ENCODE assay signal across 12 cellular contexts in genomic region chr4:82833696-82834313, GRCh38. TPM values are rescaled to one million over a fixed set of nuclear protein-coding genes. Genes with fewer than 3 reads are reported as not detected.
DNase-seq lines count a peak whose midpoint lies in the region; ATAC-seq, FAIRE-seq and TF ChIP-seq lines count a peak whose summit lies in the region.
"Had no signal": no experiment of that assay in that cellular context is flagged by ENCODE, and none has a peak within 500 bp of the region (broad histone marks: within the 10 kb centered on the region; RNA-seq: fewer than 3 reads in every experiment).

No MANE protein-coding gene starts in this region.

- ATAC-seq in A549 (peak; percentile 89 to 91), GM21786 (IDR thresholded peaks at IDR 0.05; ENCODE audit: unreplicated experiment) (no peak)

- TF ChIP-seq EP300 in A549 (IDR thresholded peaks at IDR 0.05) = no peak

- H3K9me3 ChIP-seq in A549 = no peaks in the 10 kb centered on the region
- H3K9me3 ChIP-seq: right lobe of liver had no signal

- H3K4me3 ChIP-seq in A549 (no peak overlapping the region), bronchial epithelial cell (ENCODE audit: low read depth, low read length) (no peak overlapping the region)
- H3K4me3 ChIP-seq: right lobe of liver had no signal

- POLR2A ChIA-PET in A549 (lab: Yijun Ruan, JAX) = no interaction called here

- peaks cover 4% of the 10 kb centered on the region for H3K36me3 ChIP-seq in bronchial epithelial cell (ENCODE audit: control insufficient read depth, insufficient read depth, low read length)

- DNase-seq in A549 (ENCODE audit: low read depth in 1 of 2, low spot score in 1 of 2) (peak in 1 of 2 experiments; percentile 33), HS-27A (ENCODE audit: low read depth) (peak; percentile 29), bronchial epithelial cell (ENCODE audit: low read depth) (peak; percentile 84), kidney tubule cell (ENCODE audit: low spot score) (peak; percentile 80), GM12892 (ENCODE audit: insufficient read length) (no peak), NAMALWA (ENCODE audit: low spot score) (no peak), 8988T (no peak)
- DNase-seq: NCI-H1694 treated with DMSO at 0.1 percent for 48 hours; right lobe of liver; stimulated activated naive CD4-positive, alpha-beta T cell had no signal

- FAIRE-seq in A549 (lab: Jason Lieb, UNC) = no peak
- no peak for FAIRE-seq in bronchial epithelial cell (lab: Jason Lieb, UNC)
- FAIRE-seq in GM12892 (lab: Jason Lieb, UNC) = no peak

- TF ChIP-seq CTCF in A549 (IDR thresholded peaks at IDR 0.05) = no peak
- no peak for TF ChIP-seq CTCF in bronchial epithelial cell (IDR thresholded peaks at IDR 0.05; ENCODE audit: insufficient read depth, low read length, severe bottlenecking)

- no peak overlapping the region for H3K4me2 ChIP-seq in A549

- no peaks in the 10 kb centered on the region for H3K27me3 ChIP-seq in bronchial epithelial cell (ENCODE audit: control insufficient read depth, insufficient read depth, low read length)
- H3K27me3 ChIP-seq: right lobe of liver had no signal

- TF ChIP-seq RAD21 in A549 (conservative IDR thresholded peaks at IDR 0.05 in 1 of 2, IDR thresholded peaks at IDR 0.05 in 1 of 2) = no peak

- H3K4me1 ChIP-seq in A549 = peaks cover 10% of the 10 kb centered on the region
- H3K4me1 ChIP-seq: right lobe of liver had no signal

- TF ChIP-seq POLR2A in A549 (IDR thresholded peaks at IDR 0.05; ENCODE audit: low read length) (no peak), GM12892 (IDR thresholded peaks at IDR 0.05; ENCODE audit: low read depth, low read length) (no peak)

- no peak overlapping the region for H3K27ac ChIP-seq in A549
- H3K27ac ChIP-seq: C4-2B, right lobe of liver had no signal

- 20% methylated on average over 1 of the region's 1 CpG for WGBS in A549 (ENCODE audit: missing lambda C conversion rate)

- CTCF ChIA-PET in A549 (lab: Yijun Ruan, JAX) = interaction anchor here (1.0 kb wide), 1 partner anchor 15 kb away, joined by 3 read pairs; no protein-coding TSS in a partner anchor

TF ChIP-seq in A549, 52 proteins besides CTCF, POLR2A, EP300 and RAD21:
- TF ChIP-seq SMC3 (IDR thresholded peaks at IDR 0.05) (no peak), EHMT2 (IDR thresholded peaks at IDR 0.05; ENCODE audit: low read depth) (no peak), JUNB (IDR thresholded peaks at IDR 0.05) (no peak), FOSL2 (IDR thresholded peaks at IDR 0.05) (no peak), FOSL2 (CRISPR knock-in tag; IDR thresholded peaks at IDR 0.05) (peak; percentile 35; the same call in 1 of the 2 replicates), SREBF2 (IDR thresholded peaks at IDR 0.05) (no peak), POLR2AphosphoS2 (conservative IDR thresholded peaks at IDR 0.05; ENCODE audit: low read length) (no peak), ZSCAN20 (CRISPR knock-in tag; IDR thresholded peaks at IDR 0.05) (no peak), NFE2L2 (conservative IDR thresholded peaks at IDR 0.05; ENCODE audit: low read length) (no peak)

RNA-seq across cellular contexts. Expression of gene SCD5, which starts 35.2 kb away (rescaled TPM):
- polyA plus RNA-seq in A549 (2011; rRNA removed) = 11.3 and 11.9 TPM in 2 replicates
- polyA plus RNA-seq in A549 (2012; cell fraction: cytosol; rRNA removed) = 4.6 and 5.8 TPM in 2 replicates
- polyA plus RNA-seq in A549 (2012; cell fraction: nucleus; rRNA removed) = 4.0 and 5.0 TPM in 2 replicates
- polyA plus RNA-seq in A549 (2017; fragmentation: RNase III; extraction: RNeasy Plus Mini Kit Qiagen cat#74134 plus additional on column Dnase treatment) = 7.5 to 10.8 TPM (median 9.8 TPM) in 3 replicates
- polyA minus RNA-seq in A549 (2011; rRNA and poly(A)+ RNA removed) = 8.2 and 8.8 TPM in 2 replicates
- total RNA-seq in bronchial epithelial cell = 1.3 and 4.2 TPM in 2 replicates
- 0.64 TPM for polyA plus RNA-seq in GM12892 (2012; ENCODE audit: missing spikeins)

RNA-seq across cellular contexts. Expression of gene SEC31A, which starts 57.1 kb away (rescaled TPM):
- 117 and 127 TPM in 2 replicates for polyA plus RNA-seq in A549 (2011; rRNA removed)
- polyA plus RNA-seq in A549 (2012; cell fraction: cytosol; rRNA removed) = 50.2 and 64.3 TPM in 2 replicates
- polyA plus RNA-seq in A549 (2012; cell fraction: nucleus; rRNA removed) = 59.8 and 62.1 TPM in 2 replicates
- 67.8 to 71.6 TPM (median 68.8 TPM) in 3 replicates for polyA plus RNA-seq in A549 (2017; fragmentation: RNase III; extraction: RNeasy Plus Mini Kit Qiagen cat#74134 plus additional on column Dnase treatment)
- polyA minus RNA-seq in A549 (2011; rRNA and poly(A)+ RNA removed) = 116 and 130 TPM in 2 replicates
- 96.0 and 128 TPM in 2 replicates for total RNA-seq in bronchial epithelial cell
- 89.7 TPM for polyA plus RNA-seq in GM12892 (2012; ENCODE audit: missing spikeins)

Comparison
In these comparisons a context has a peak if more than half of its experiments do, and no peak if none do; other contexts are left out.
1. DNase-seq: peak in HS-27A (single experiment), bronchial epithelial cell (single experiment) and kidney tubule cell (single experiment); none in GM12892 (single experiment), NAMALWA (single experiment) and 8988T (single experiment).